ENCODE assay signal across 17 cellular contexts in the genomic region with DNA sequence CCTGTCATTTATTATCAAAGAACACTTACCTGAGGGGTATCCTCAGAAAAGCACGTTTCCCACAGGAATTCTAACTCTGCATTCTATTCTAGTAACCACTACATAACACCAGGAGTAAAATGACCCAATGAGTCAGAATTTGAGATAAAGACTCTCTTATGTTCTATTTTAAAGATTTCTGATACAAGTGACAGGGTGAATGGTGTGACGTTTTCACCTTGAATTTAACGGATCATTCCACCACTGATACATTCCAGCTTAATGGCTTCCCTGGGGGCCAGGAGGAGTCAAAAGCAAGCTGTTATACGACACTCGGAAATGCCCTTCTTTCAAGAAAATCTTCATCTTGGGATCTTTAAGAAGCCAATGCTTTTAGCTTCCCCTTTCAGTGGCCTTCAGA.
"Had no signal": no experiment of that assay in that cellular context is flagged by ENCODE, and none has a peak within 500 bp of the region (broad histone marks: within the 10 kb centered on the region; RNA-seq: fewer than 3 reads in every experiment).

No MANE protein-coding gene starts in this region.

- FAIRE-seq: kidney had no signal

- H3K4me1 ChIP-seq: testis, upper lobe of right lung had no signal

- H3K36me3 Mint-ChIP-seq: activated naive CD8-positive, alpha-beta T cell had no signal

- H3K4me3 Mint-ChIP-seq: activated CD4-positive, alpha-beta T cell treated with anti-CD3 and anti-CD28 coated beads for 36 hours; activated CD8-positive, alpha-beta T cell treated with anti-CD3 and anti-CD28 coated beads, Interleukin-2, amount 10 ng/mL, durations not matched to agents 7 days and 5 days; activated naive CD8-positive, alpha-beta T cell; activated T-cell treated with anti-CD3 and anti-CD28 coated beads, Interleukin-2, amount 50 U/mL, for 72 hours; neural crest cell had no signal

- H3K27me3 Mint-ChIP-seq: activated CD4-positive, alpha-beta T cell treated with anti-CD3 and anti-CD28 coated beads for 36 hours; activated naive CD8-positive, alpha-beta T cell had no signal

- H3K9me3 ChIP-seq: stomach, testis, upper lobe of right lung had no signal

- H3K4me3 ChIP-seq: stomach, testis, upper lobe of right lung had no signal

- ATAC-seq: activated CD4-positive, alpha-beta T cell treated with anti-CD3 and anti-CD28 coated beads for 36 hours; activated CD8-positive, alpha-beta T cell treated with anti-CD3 and anti-CD28 coated beads, Interleukin-2, amount 10 ng/mL, durations not matched to agents 7 days and 5 days; activated T-cell treated with anti-CD3 and anti-CD28 coated beads, Interleukin-2, amount 50 U/mL, for 72 hours; left lobe of liver had no signal

- H3K27me3 ChIP-seq: stomach, testis, upper lobe of right lung had no signal

- H3K27ac ChIP-seq: testis, upper lobe of right lung had no signal

- H3K9me3 Mint-ChIP-seq: activated T-cell treated with anti-CD3 and anti-CD28 coated beads, Interleukin-2, amount 50 U/mL, for 72 hours; neural crest cell had no signal

- DNase-seq: activated CD4-positive, alpha-beta T cell treated with anti-CD3 and anti-CD28 coated beads for 36 hours; activated CD8-positive, alpha-beta T cell treated with anti-CD3 and anti-CD28 coated beads, Interleukin-2, amount 10 ng/mL, durations not matched to agents 7 days and 5 days; activated gamma-delta T cell; activated T-cell treated with anti-CD3 and anti-CD28 coated beads, Interleukin-2, amount 50 U/mL, for 72 hours; dermis blood vessel endothelial cell; effector memory CD4-positive, alpha-beta T cell; kidney; retina; stimulated activated CD4-positive, alpha-beta T cell treated with anti-CD3 and anti-CD28 coated beads, Interleukin-12 subunit alpha, Interleukin-12 subunit beta, amount 100 ng/mL, for 4 hours; stimulated activated CD4-positive, alpha-beta T cell treated with anti-CD3 and anti-CD28 coated beads, Interleukin-1b, Interleukin-23, amount 100 ng/mL, for 48 hours; stomach; T-helper 2 cell; testis; upper lobe of right lung had no signal
